In the genomic region with DNA sequence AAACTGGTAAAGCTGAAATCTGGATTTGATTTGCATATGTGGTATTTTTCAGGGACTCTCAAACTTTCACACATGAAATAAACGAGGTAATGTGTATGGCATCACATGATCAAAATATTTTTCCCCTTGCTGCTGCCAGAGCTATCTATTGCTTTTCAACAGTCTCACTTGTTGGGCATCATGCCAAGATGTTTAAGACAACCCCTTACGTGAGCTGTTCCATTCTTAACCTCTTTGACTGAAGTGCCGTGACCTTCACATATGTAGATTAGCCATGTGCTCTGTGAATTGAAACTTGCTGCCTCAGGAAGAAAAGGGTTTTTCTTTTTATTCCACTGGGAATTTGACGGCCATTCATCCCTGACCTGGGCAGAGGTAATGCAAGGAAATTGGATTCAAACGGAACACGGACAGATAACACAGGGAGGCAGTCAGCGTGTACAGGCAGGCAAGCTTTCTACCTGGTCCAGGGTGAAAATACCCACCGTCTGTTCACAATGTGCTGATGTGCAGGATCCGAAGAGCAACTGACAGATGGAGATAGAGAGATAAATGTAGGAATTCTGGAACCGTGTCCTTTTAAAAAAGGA, we compare ENCODE assay signal across 8 cellular contexts. TPM values are rescaled to one million over a fixed set of nuclear protein-coding genes. Genes with fewer than 3 reads are reported as not detected.
DNase-seq lines count a peak whose midpoint lies in the region; ATAC-seq, FAIRE-seq and TF ChIP-seq lines count a peak whose summit lies in the region.

No MANE protein-coding gene starts in this region.

- H3K9ac ChIP-seq in H1 (replicated peaks in 1 of 4; ENCODE audit: extremely low read depth in 1 of 4, low read depth in 3 of 4, low read length in 3 of 4), result no peak overlapping the region
- H3K9ac ChIP-seq in trophoblast cell (ENCODE audit: low read length), result no peak overlapping the region

- no peaks in the 10 kb centered on the region for H3K27me3 Mint-ChIP-seq in CD4-positive, CD25-positive, alpha-beta regulatory T cell

- CTCF ChIA-PET in H1 (lab: Charles Lee; ENCODE audit: partially characterized antibody), result interaction anchor here (1.3 kb wide), 1 partner anchor 35 kb away, joined by 4 read pairs; no protein-coding TSS in a partner anchor

- H3K18ac ChIP-seq in H1 (ENCODE audit: extremely low read depth, low read length), result peak overlapping the region; percentile 52; the same call in 1 of the 2 replicates
- H3K18ac ChIP-seq in trophoblast cell (ENCODE audit: low read length), result no peak overlapping the region

- H3K79me2 ChIP-seq in H1 (ENCODE audit: control insufficient read depth in 1 of 2, insufficient read depth in 2 of 2, low read length in 2 of 2) (peaks cover 40 to 100% of the 10 kb centered on the region in 2 experiments), trophoblast cell (ENCODE audit: control insufficient read depth, insufficient read depth, low read length, poor library complexity) (peaks cover 12% of the 10 kb centered on the region)

- peak overlapping the region; percentile 63; the same call in 1 of the 2 replicates for H2BK5ac ChIP-seq in H1 (ENCODE audit: low read depth, low read length)
- H2BK5ac ChIP-seq in trophoblast cell (ENCODE audit: low read depth, low read length, poor library complexity), result no peak overlapping the region

- no peak for TF ChIP-seq CTCF in H1 (IDR thresholded peaks at IDR 0.05; ENCODE audit: control extremely low read depth in 1 of 3, insufficient read depth in 1 of 3, low read depth in 1 of 3, low read length in 3 of 3)

- no peak overlapping the region for H2BK15ac ChIP-seq in H1 (ENCODE audit: low read length)

- H4K91ac ChIP-seq in H1 (replicated peaks; ENCODE audit: insufficient read length, low read length) (no peak overlapping the region), trophoblast cell (ENCODE audit: low read depth, low read length) (no peak overlapping the region)

- no peak overlapping the region for H3K14ac ChIP-seq in H1 (ENCODE audit: insufficient read length)
- no peak overlapping the region for H3K14ac ChIP-seq in trophoblast cell (ENCODE audit: low read length)

- H3K4me3 Mint-ChIP-seq in CD4-positive, CD25-positive, alpha-beta regulatory T cell, result peak overlapping the region; percentile 41 to 76 (median 54)

- DNase-seq in CD4-positive, CD25-positive, alpha-beta regulatory T cell, result peak in 2 of 3 donors; percentile 55 to 57
- DNase-seq in NCI-H526 (lab: John Stamatoyannopoulos, UW) (peak; percentile 46 to 67), H1 (ENCODE audit: low read depth in 1 of 2, low spot score in 2 of 2) (no peak), trophoblast cell (no peak), HK-2 (ENCODE audit: unreplicated experiment) (no peak), H4 (ENCODE audit: low spot score) (no peak)

- peaks cover 2% of the 10 kb centered on the region; the same call in 1 of the 2 replicates for H3K23me2 ChIP-seq in H1 (ENCODE audit: low read depth, low read length)

- no peaks in the 10 kb centered on the region for H3K9me3 ChIP-seq in CD4-positive, CD25-positive, alpha-beta regulatory T cell (ENCODE audit: control insufficient read depth in 2 of 2, low read length in 2 of 2)
- no peaks in the 10 kb centered on the region for H3K9me3 ChIP-seq in H1 (ENCODE audit: insufficient read depth in 2 of 2, low read depth in 1 of 2, low read length in 1 of 2)
- H3K9me3 ChIP-seq in trophoblast cell (ENCODE audit: insufficient read depth, low read depth, low read length), result no peaks in the 10 kb centered on the region

- peak; percentile 90 for FAIRE-seq in H1 (lab: Jason Lieb, UNC)

- no peak overlapping the region for H3K23ac ChIP-seq in H1 (ENCODE audit: insufficient read length)
- no peak overlapping the region for H3K23ac ChIP-seq in trophoblast cell (ENCODE audit: low read length)

- TF ChIP-seq EP300 in H1 (IDR thresholded peaks at IDR 0.05; ENCODE audit: borderline replicate concordance in 1 of 2, low read depth in 2 of 2, low read length in 2 of 2), result no peak

- H3K27ac ChIP-seq in CD4-positive, CD25-positive, alpha-beta regulatory T cell (ENCODE audit: insufficient read depth, low read length, poor library complexity, severe bottlenecking), result no peak overlapping the region
- H3K27ac ChIP-seq in H1 (ENCODE audit: low read depth, low read length) (no peak overlapping the region), trophoblast cell (ENCODE audit: low read depth, low read length) (no peak overlapping the region)

- H3K9me3 Mint-ChIP-seq in CD4-positive, CD25-positive, alpha-beta regulatory T cell, result no peaks in the 10 kb centered on the region

- no peak overlapping the region for H4K8ac ChIP-seq in H1 (ENCODE audit: extremely low read depth, insufficient read depth, low read length)
- no peak overlapping the region for H4K8ac ChIP-seq in trophoblast cell (ENCODE audit: low read depth, low read length)

- H2BK12ac ChIP-seq in H1 (ENCODE audit: low read depth, low read length), result no peak overlapping the region; the same call in 1 of the 2 replicates
- no peak overlapping the region for H2BK12ac ChIP-seq in trophoblast cell (ENCODE audit: low read length)

- H3K56ac ChIP-seq in H1 (replicated peaks; ENCODE audit: insufficient read length, low read depth, low read length), result no peak overlapping the region

- H3K4ac ChIP-seq in H1 (replicated peaks; ENCODE audit: insufficient read length, low read depth, low read length) (no peak overlapping the region), trophoblast cell (ENCODE audit: low read depth, low read length) (peak overlapping the region; percentile 49)

- H3K27ac Mint-ChIP-seq in CD4-positive, CD25-positive, alpha-beta regulatory T cell, result peak overlapping the region in 2 of 3 donors; percentile 74 to 81

- no peak for TF ChIP-seq POLR2A in H1 (IDR thresholded peaks at IDR 0.05; ENCODE audit: control extremely low read depth in 1 of 2, low read depth in 2 of 2, low read length in 2 of 2)

- no peak overlapping the region for H4K5ac ChIP-seq in H1 (ENCODE audit: insufficient read length, low read depth, low read length)

- no peak for TF ChIP-seq RAD21 in H1 (IDR thresholded peaks at IDR 0.05 in 1 of 2, conservative IDR thresholded peaks at IDR 0.05 in 1 of 2; ENCODE audit: low read depth in 2 of 2, low read length in 2 of 2)

- H3K4me3 ChIP-seq in CD4-positive, CD25-positive, alpha-beta regulatory T cell (ENCODE audit: low read depth, low read length), result peak overlapping the region; percentile 29
- peak overlapping the region in 3 of 4 experiments; percentile 15 to 35 (median 24); a peak in 5 of 8 replicates for H3K4me3 ChIP-seq in H1 (ENCODE audit: extremely low read depth in 1 of 4, insufficient read depth in 2 of 4, low read depth in 3 of 4, low read length in 4 of 4)
- no peak overlapping the region for H3K4me3 ChIP-seq in trophoblast cell (ENCODE audit: low read depth, low read length)

- H2AK5ac ChIP-seq in H1 (ENCODE audit: low read depth, low read length) (peak overlapping the region; percentile 98), trophoblast cell (ENCODE audit: low read length) (no peak overlapping the region)

- no peaks in the 10 kb centered on the region for H3K27me3 ChIP-seq in CD4-positive, CD25-positive, alpha-beta regulatory T cell (ENCODE audit: control insufficient read depth, insufficient read depth, low read length)
- H3K27me3 ChIP-seq in H1 (replicated peaks in 1 of 4; ENCODE audit: control insufficient read depth in 3 of 4, extremely low read depth in 1 of 4, insufficient read depth in 3 of 4, low read length in 3 of 4), result no peaks in the 10 kb centered on the region
- no peaks in the 10 kb centered on the region for H3K27me3 ChIP-seq in trophoblast cell (ENCODE audit: insufficient read depth, low read length)

- H2AFZ ChIP-seq in H1 (ENCODE audit: low read length), result no peak overlapping the region
- no peak overlapping the region for H2AFZ ChIP-seq in trophoblast cell (ENCODE audit: insufficient read depth, low read length, poor library complexity)

- peaks cover 56 to 98% (median 88%) of the 10 kb centered on the region in 4 donors for H3K4me1 Mint-ChIP-seq in CD4-positive, CD25-positive, alpha-beta regulatory T cell

- no peaks in the 10 kb centered on the region for H3K36me3 ChIP-seq in CD4-positive, CD25-positive, alpha-beta regulatory T cell (ENCODE audit: control insufficient read depth, insufficient read depth, low read length)
- H3K36me3 ChIP-seq in H1 (ENCODE audit: control insufficient read depth in 2 of 4, insufficient read depth in 4 of 4, low read length in 3 of 4) (no peaks in the 10 kb centered on the region), trophoblast cell (ENCODE audit: control insufficient read depth in 1 of 2, insufficient read depth in 2 of 2, low read length in 2 of 2) (peaks cover 2 to 3% of the 10 kb centered on the region in 2 experiments)

- H2BK20ac ChIP-seq in H1 (ENCODE audit: low read length), result no peak overlapping the region

- H4K20me1 ChIP-seq in H1 (replicated peaks in 1 of 2; ENCODE audit: control insufficient read depth in 1 of 2, insufficient read depth in 2 of 2, low read length in 2 of 2), result peaks cover 16 to 25% of the 10 kb centered on the region in 2 experiments

- POLR2A ChIA-PET in H1 (lab: Charles Lee; ENCODE audit: partially characterized antibody), result interaction anchor here (1.0 to 5.5 kb wide), 3 partner anchors 9 to 16 kb away, joined by 3 to 32 read pairs (median 4); a partner anchor contains a TSS

- H4K12ac ChIP-seq in trophoblast cell (ENCODE audit: low read depth, low read length), result no peak overlapping the region

- peaks cover 11% of the 10 kb centered on the region for H3K36me3 Mint-ChIP-seq in CD4-positive, CD25-positive, alpha-beta regulatory T cell

- H3K4me1 ChIP-seq in CD4-positive, CD25-positive, alpha-beta regulatory T cell (ENCODE audit: control insufficient read depth, insufficient read depth, low read length, poor library complexity, severe bottlenecking), result peaks cover 80% of the 10 kb centered on the region
- H3K4me1 ChIP-seq in H1 (replicated peaks in 1 of 4; ENCODE audit: control insufficient read depth in 3 of 4, insufficient read depth in 4 of 4, low read length in 3 of 4) (peaks cover 8 to 45% (median 28%) of the 10 kb centered on the region in 4 experiments), trophoblast cell (ENCODE audit: control insufficient read depth in 1 of 2, insufficient read depth in 2 of 2, low read length in 2 of 2) (no peaks in the 10 kb centered on the region)

- peak; percentile 72 for ATAC-seq in CD4-positive, CD25-positive, alpha-beta regulatory T cell (ENCODE audit: low read depth in 2 of 2)
- ATAC-seq in GM18909 (IDR thresholded peaks at IDR 0.05; ENCODE audit: poor library complexity, unreplicated experiment), result peak; percentile 71
- peak; percentile 69 for ATAC-seq in HG03175 (IDR thresholded peaks at IDR 0.05; ENCODE audit: unreplicated experiment)

- H2BK120ac ChIP-seq in H1 (replicated peaks; ENCODE audit: low read depth, low read length), result no peak overlapping the region
- H2BK120ac ChIP-seq in trophoblast cell (ENCODE audit: insufficient read depth, low read length, poor library complexity), result no peak overlapping the region

- peak overlapping the region; percentile 57 for H3K4me2 ChIP-seq in H1 (ENCODE audit: insufficient read depth in 1 of 2, low read depth in 2 of 2, low read length in 2 of 2)
- no peak overlapping the region for H3K4me2 ChIP-seq in trophoblast cell (ENCODE audit: low read length)

- H3K79me1 ChIP-seq in H1 (ENCODE audit: low read depth, low read length) (peaks cover 13% of the 10 kb centered on the region), trophoblast cell (ENCODE audit: low read length) (no peaks in the 10 kb centered on the region)

- 21% methylated on average over 10 of the region's 10 CpGs; no CpG with 5 or more reads in 1 of the 2 experiments for WGBS in H1 (ENCODE audit: extremely low coverage in 1 of 2, insufficient coverage in 1 of 2, insufficient read length in 1 of 2, insufficient replicate concordance in 2 of 2, low coverage in 1 of 2, low lambda C conversion rate in 2 of 2, missing lambda C conversion rate in 1 of 2), 2 experiments
- WGBS in trophoblast cell (ENCODE audit: extremely low coverage, insufficient coverage, insufficient read length), result no CpG with 5 or more reads among the region's 10 CpGs

RNA-seq across cellular contexts. Expression of a gene that starts 14.2 kb away (rescaled TPM):
- total RNA-seq in CD4-positive, CD25-positive, alpha-beta regulatory T cell, result 186 TPM
- 10 to 100 TPM in 3 of 4 donors, 1 to 10 TPM in 1; 9.8 to 17.8 (median 12.2) TPM for polyA plus RNA-seq in CD4-positive, CD25-positive, alpha-beta regulatory T cell
- 70.3 and 71.2 TPM in 2 replicates for total RNA-seq in H1 (2021; fragmentation: NEBNext Ultra II Directional; extraction: Animal tissue kit (Norgen Biotek cat#: 25700))
- 24.3 and 32.2 TPM in 2 replicates for polyA plus RNA-seq in H1 (2011; rRNA removed)
- 23.8 TPM for polyA plus RNA-seq in H1 (2011; cell fraction: cytosol; rRNA removed)
- polyA plus RNA-seq in H1 (2011; cell fraction: nucleus; rRNA removed), result 72.6 TPM
- 39.0 to 46.3 TPM (median 43.7 TPM) in 4 replicates for polyA plus RNA-seq in H1 (2012, experiment 1 of 2)
- 7.0 TPM for polyA plus RNA-seq in H1 (2012, experiment 2 of 2)
- polyA plus RNA-seq in H1 (2013, experiment 1 of 2), result 29.4 TPM
- 29.7 TPM for polyA plus RNA-seq in H1 (2013, experiment 2 of 2)
- polyA minus RNA-seq in H1 (2011; rRNA and poly(A)+ RNA removed), result 124 and 131 TPM in 2 replicates
- polyA minus RNA-seq in H1 (2011; cell fraction: cytosol; rRNA and poly(A)+ RNA removed), result 103 TPM
- polyA minus RNA-seq in H1 (2011; cell fraction: nucleus; rRNA and poly(A)+ RNA removed), result 315 TPM
- polyA plus RNA-seq in trophoblast cell (2013), result 38.2 and 38.3 TPM in 2 replicates
- total RNA-seq in H4 (2014; rRNA removed; shearing (Covaris generic)), result 5.6 and 8.0 TPM in 2 replicates

Comparison
In these comparisons a context has a peak if more than half of its experiments do, and no peak if none do; other contexts are left out.
1. DNase-seq: peak in CD4-positive, CD25-positive, alpha-beta regulatory T cell (2 of 3) and NCI-H526 (2 of 2); none in H1 (0 of 2), trophoblast cell (0 of 2), HK-2 (single experiment) and H4 (single experiment).
2. Peak in every context shown above with its lines, with median percentiles within 50 percentile points of each other: ATAC-seq.